ENCODE assay signal across 22 cellular contexts in genomic region chr5:7209583-7210139, GRCh38.
DNase-seq lines count a peak whose midpoint lies in the region; ATAC-seq, FAIRE-seq and TF ChIP-seq lines count a peak whose summit lies in the region.
"Had no signal": no experiment of that assay in that cellular context is flagged by ENCODE, and none has a peak within 500 bp of the region (broad histone marks: within the 10 kb centered on the region; RNA-seq: fewer than 3 reads in every experiment).

No MANE protein-coding gene starts in this region.

- peak overlapping the region; percentile 26 for H3K27ac ChIP-seq in colonic mucosa
- peak overlapping the region in 1 of 4 donors; percentile 5 for H3K27ac ChIP-seq in pancreas
- H3K27ac ChIP-seq: parathyroid adenoma, SJSA1, upper lobe of right lung had no signal

- ATAC-seq in pancreas (peak in 3 of 4 donors; percentile 21 to 63 (median 44)), HG02623 (IDR thresholded peaks at IDR 0.05; ENCODE audit: unreplicated experiment) (no peak)
- ATAC-seq: activated CD8-positive, alpha-beta T cell treated with anti-CD3 and anti-CD28 coated beads for 36 hours; effector memory CD8-positive, alpha-beta T cell; naive thymus-derived CD8-positive, alpha-beta T cell; upper lobe of right lung had no signal

- WGBS in pancreas, 2 donors, result 36 to 37% methylated on average over 1 of the region's 1 CpG

- intact Hi-C loops in colonic mucosa (cut with DNase I), result no loop called here
- intact Hi-C loops in pancreas (cut with DNase I), result no loop called here

- peak; percentile 33 for DNase-seq in NCI-H1092 (lab: John Stamatoyannopoulos, UW)
- peak; percentile 80 for DNase-seq in NCI-H2081 treated with DMSO at 0.1 percent for 48 hours (lab: John Stamatoyannopoulos, UW)
- peak; percentile 25 for DNase-seq in colonic mucosa
- DNase-seq in pancreas, result no peak
- DNase-seq in A172 (ENCODE audit: low spot score), result no peak
- DNase-seq in pons (ENCODE audit: low spot score), result no peak
- no peak for DNase-seq in activated naive CD4-positive, alpha-beta T cell treated with Interleukin-2 at 50 U/mL for 16 hours
- DNase-seq: activated B cell treated with CpG ODN at 0.5 μM for 24 hours; activated CD8-positive, alpha-beta T cell treated with anti-CD3 and anti-CD28 coated beads for 36 hours; activated naive CD4-positive, alpha-beta T cell treated with anti-CD3 and anti-CD28 coated beads, Interleukin-2, amount 10 ng/mL, durations not matched to agents 7 days and 5 days; activated T-cell treated with anti-CD3 and anti-CD28 coated beads, Interleukin-2, amount 50 U/mL, for 24 hours; anterior cingulate cortex; effector memory CD8-positive, alpha-beta T cell; KG1; naive thymus-derived CD8-positive, alpha-beta T cell; NCI-H146; OCI-M1; T-helper 2 cell; upper lobe of right lung had no signal

- H3K4me3 ChIP-seq in colonic mucosa (no peak overlapping the region), pancreas (no peak overlapping the region)
- H3K4me3 ChIP-seq: SJSA1, upper lobe of right lung had no signal

- no peaks in the 10 kb centered on the region for H3K27me3 ChIP-seq in colonic mucosa
- no peaks in the 10 kb centered on the region for H3K27me3 ChIP-seq in pancreas
- H3K27me3 ChIP-seq: SJSA1, upper lobe of right lung had no signal

- H3K9ac ChIP-seq in colonic mucosa (ENCODE audit: low read depth in 2 of 2, low read length in 2 of 2), result peak overlapping the region in 1 of 2 donors; percentile 46
- H3K9ac ChIP-seq: parathyroid adenoma had no signal

- H3K9me3 ChIP-seq in colonic mucosa, result no peaks in the 10 kb centered on the region
- no peaks in the 10 kb centered on the region for H3K9me3 ChIP-seq in pancreas
- H3K9me3 ChIP-seq: SJSA1, upper lobe of right lung had no signal

- FAIRE-seq in pancreas (lab: Jason Lieb, UNC), result no peak

- TF ChIP-seq CTCF in colonic mucosa (IDR thresholded peaks at IDR 0.05) (no peak), pancreas (IDR thresholded peaks at IDR 0.05) (no peak)

- H3K4me1 ChIP-seq in colonic mucosa (peaks cover 4% of the 10 kb centered on the region), pancreas (no peaks in the 10 kb centered on the region)
- H3K4me1 ChIP-seq: parathyroid adenoma, SJSA1, upper lobe of right lung had no signal

- H3K36me3 ChIP-seq in colonic mucosa (no peaks in the 10 kb centered on the region), pancreas (no peaks in the 10 kb centered on the region)
- H3K36me3 ChIP-seq: SJSA1, upper lobe of right lung had no signal

Comparison
In these comparisons a context has a peak if more than half of its experiments do, and no peak if none do; other contexts are left out.
1. DNase-seq: peak in NCI-H1092 (single experiment), NCI-H2081 treated with DMSO at 0.1 percent for 48 hours (single experiment) and colonic mucosa (single experiment); none in pancreas (0 of 6), A172 (single experiment), pons (single experiment) and activated naive CD4-positive, alpha-beta T cell treated with Interleukin-2 at 50 U/mL for 16 hours (single experiment).